Comparison of ENCODE assay signal across 17 cellular contexts in genomic region chr20:54606384-54606783, GRCh38.
DNase-seq lines count a peak whose midpoint lies in the region; ATAC-seq and TF ChIP-seq lines count a peak whose summit lies in the region.
"Had no signal": no experiment of that assay in that cellular context is flagged by ENCODE, and none has a peak within 500 bp of the region (broad histone marks: within the 10 kb centered on the region; RNA-seq: fewer than 3 reads in every experiment).

No MANE protein-coding gene starts in this region.

- H3K27me3 ChIP-seq in CD8-positive, alpha-beta memory T cell (ENCODE audit: insufficient read depth, low read length, poor library complexity, severe bottlenecking) = no peaks in the 10 kb centered on the region
- H3K27me3 ChIP-seq: hepatocyte, pancreas had no signal

- POLR2A ChIA-PET in CD8-positive, alpha-beta memory T cell (lab: Charles Lee) = no interaction called here

- H3K9me3 Mint-ChIP-seq in CD8-positive, alpha-beta memory T cell = no peaks in the 10 kb centered on the region

- H3K36me3 Mint-ChIP-seq in CD8-positive, alpha-beta memory T cell = no peaks in the 10 kb centered on the region
- H3K36me3 Mint-ChIP-seq: activated CD8-positive, alpha-beta memory T cell treated with anti-CD3 and anti-CD28 coated beads, Interleukin-2, amount 10 ng/mL, durations not matched to agents 7 days and 5 days had no signal

- no peaks in the 10 kb centered on the region for H3K4me1 Mint-ChIP-seq in CD8-positive, alpha-beta memory T cell
- H3K4me1 Mint-ChIP-seq: activated CD8-positive, alpha-beta memory T cell treated with anti-CD3 and anti-CD28 coated beads, Interleukin-2, amount 10 ng/mL, durations not matched to agents 7 days and 5 days had no signal

- H3K4me3 ChIP-seq in coronary artery = no peak overlapping the region
- no peak overlapping the region for H3K4me3 ChIP-seq in CD8-positive, alpha-beta memory T cell (ENCODE audit: low read length)
- H3K4me3 ChIP-seq: hepatocyte, K562, pancreas had no signal

- ATAC-seq in GM18519 (IDR thresholded peaks at IDR 0.05; ENCODE audit: low FRiP score, unreplicated experiment) = peak; percentile 87
- peak; percentile 54 for ATAC-seq in HG02981 (IDR thresholded peaks at IDR 0.05; ENCODE audit: unreplicated experiment)
- ATAC-seq: activated CD8-positive, alpha-beta memory T cell treated with anti-CD3 and anti-CD28 coated beads, Interleukin-2, amount 10 ng/mL, durations not matched to agents 7 days and 5 days; K562 had no signal

- no peak overlapping the region for H3K27ac Mint-ChIP-seq in CD8-positive, alpha-beta memory T cell
- H3K27ac Mint-ChIP-seq: activated CD8-positive, alpha-beta memory T cell treated with anti-CD3 and anti-CD28 coated beads, Interleukin-2, amount 10 ng/mL, durations not matched to agents 7 days and 5 days; stimulated activated naive CD8-positive, alpha-beta T cell treated with anti-CD3 and anti-CD28 coated beads, Interleukin-15, Interleukin-2, amounts not matched to agents 100 ng/mL and 50 ng/mL, for 24 hours had no signal

- H3K4me1 ChIP-seq in CD8-positive, alpha-beta memory T cell (ENCODE audit: insufficient read depth, low read length) = no peaks in the 10 kb centered on the region
- H3K4me1 ChIP-seq: BE2C, pancreas had no signal

- no peak for TF ChIP-seq CTCF in coronary artery (IDR thresholded peaks at IDR 0.05)

- no peaks in the 10 kb centered on the region for H3K27me3 Mint-ChIP-seq in CD8-positive, alpha-beta memory T cell
- H3K27me3 Mint-ChIP-seq: activated CD8-positive, alpha-beta memory T cell treated with anti-CD3 and anti-CD28 coated beads, Interleukin-2, amount 10 ng/mL, durations not matched to agents 7 days and 5 days; stimulated activated naive CD8-positive, alpha-beta T cell treated with anti-CD3 and anti-CD28 coated beads, Interleukin-15, Interleukin-2, amounts not matched to agents 100 ng/mL and 50 ng/mL, for 24 hours had no signal

- no peaks in the 10 kb centered on the region for H3K36me3 ChIP-seq in CD8-positive, alpha-beta memory T cell (ENCODE audit: insufficient read depth, low read length)
- H3K36me3 ChIP-seq: BE2C, pancreas had no signal

- H3K4me3 Mint-ChIP-seq in CD8-positive, alpha-beta memory T cell = no peak overlapping the region
- H3K4me3 Mint-ChIP-seq: activated CD8-positive, alpha-beta memory T cell treated with anti-CD3 and anti-CD28 coated beads, Interleukin-2, amount 10 ng/mL, durations not matched to agents 7 days and 5 days; stimulated activated naive CD8-positive, alpha-beta T cell treated with anti-CD3 and anti-CD28 coated beads, Interleukin-15, Interleukin-2, amounts not matched to agents 100 ng/mL and 50 ng/mL, for 24 hours had no signal

- CTCF ChIA-PET in CD8-positive, alpha-beta memory T cell (lab: Charles Lee) = no interaction called here

- DNase-seq in NOMO-1 treated with dmso at 0.1 percent for 144 hours (lab: John Stamatoyannopoulos, UW; ENCODE audit: unreplicated experiment) (peak; percentile 67), retina (peak; percentile 11), NCI-H187 treated with DMSO at 0.1 percent for 48 hours (lab: John Stamatoyannopoulos, UW) (no peak), coronary artery (ENCODE audit: low spot score) (no peak)
- DNase-seq in activated CD4-positive, alpha-beta T cell treated with anti-CD3 and anti-CD28 coated beads for 4 hours = no peak
- DNase-seq in CD8-positive, alpha-beta memory T cell = no peak
- DNase-seq: activated CD4-positive, CD25-positive, alpha-beta regulatory T cell; activated CD8-positive, alpha-beta memory T cell treated with anti-CD3 and anti-CD28 coated beads, Interleukin-2, amount 10 ng/mL, durations not matched to agents 7 days and 5 days; BE2C; DMS53; NCI-H1436 treated with DMSO at 0.1 percent for 48 hours; pancreas had no signal

- H3K9me3 ChIP-seq in CD8-positive, alpha-beta memory T cell (ENCODE audit: low read length) = no peaks in the 10 kb centered on the region
- H3K9me3 ChIP-seq: BE2C, pancreas had no signal

- H3K27ac ChIP-seq in coronary artery = no peak overlapping the region
- H3K27ac ChIP-seq in CD8-positive, alpha-beta memory T cell (ENCODE audit: low read depth, low read length) = no peak overlapping the region
- H3K27ac ChIP-seq: pancreas had no signal

Comparison
In these comparisons a context has a peak if more than half of its experiments do, and no peak if none do; other contexts are left out.
1. DNase-seq: peak in NOMO-1 treated with dmso at 0.1 percent for 144 hours (single experiment) and retina (single experiment); none in NCI-H187 treated with DMSO at 0.1 percent for 48 hours (single experiment), coronary artery (single experiment), activated CD4-positive, alpha-beta T cell treated with anti-CD3 and anti-CD28 coated beads for 4 hours (0 of 2) and CD8-positive, alpha-beta memory T cell (0 of 5).